Comparison of ENCODE assay signal across 9 cellular contexts in genomic region chr22:23834830-23835772, GRCh38. TPM values are rescaled to one million over a fixed set of nuclear protein-coding genes. Genes with fewer than 3 reads are reported as not detected.
DNase-seq lines count a peak whose midpoint lies in the region; ATAC-seq and TF ChIP-seq lines count a peak whose summit lies in the region.
"Had no signal": no experiment of that assay in that cellular context is flagged by ENCODE, and none has a peak within 500 bp of the region (broad histone marks: within the 10 kb centered on the region; RNA-seq: fewer than 3 reads in every experiment).

No MANE protein-coding gene starts in this region.

- no peak for DNase-seq in IMR-90
- DNase-seq in activated T-helper 2 cell treated with anti-CD3 and anti-CD28 coated beads, Interferon-gamma antibody, Interleukin-2, Interleukin-4, amounts not matched to agents 10 μg/mL and 5 μg/mL and 100 μg/mL, durations not matched to agents 14 hours and 24 hours and 36 hours (ENCODE audit: low spot score), result no peak
- peak; percentile 64 for DNase-seq in stomach
- DNase-seq in BE2C, result no peak
- DNase-seq in NCI-H2081 (lab: John Stamatoyannopoulos, UW), result no peak
- no peak for DNase-seq in kidney tubule cell (ENCODE audit: low spot score)
- DNase-seq: NCI-H1436 treated with DMSO at 0.1 percent for 48 hours had no signal

- no peak for TF ChIP-seq POLR2A in IMR-90 (IDR thresholded peaks at IDR 0.05; ENCODE audit: low read depth, low read length)
- TF ChIP-seq POLR2A in stomach (IDR thresholded peaks at IDR 0.05), result no peak

- no peak overlapping the region for H3K18ac ChIP-seq in IMR-90 (ENCODE audit: low read depth, low read length)

- TF ChIP-seq CTCF in IMR-90 (conservative IDR thresholded peaks at IDR 0.05; ENCODE audit: low read depth, low read length) (no peak), stomach (IDR thresholded peaks at IDR 0.05) (no peak), BE2C (IDR thresholded peaks at IDR 0.05; ENCODE audit: low read depth, low read length) (no peak)

- TF ChIP-seq RAD21 in IMR-90 (IDR thresholded peaks at IDR 0.05; ENCODE audit: low read length), result no peak

- peaks cover 2% of the 10 kb centered on the region for H3K27me3 Mint-ChIP-seq in activated T-helper 2 cell treated with anti-CD3 and anti-CD28 coated beads, Interferon-gamma antibody, Interleukin-2, Interleukin-4, amounts not matched to agents 10 μg/mL and 5 μg/mL and 100 μg/mL, durations not matched to agents 14 hours and 24 hours and 36 hours (ENCODE audit: low read depth)

- in situ Hi-C loops in IMR-90 (cut with MboI; ENCODE audit: low sequenced_read_pairs), result no loop called here

- H2BK120ac ChIP-seq in IMR-90 (ENCODE audit: low read depth, low read length), result no peak overlapping the region

- no peaks in the 10 kb centered on the region for H3K27me3 ChIP-seq in IMR-90 (ENCODE audit: control insufficient read depth, insufficient read depth, low read length)
- H3K27me3 ChIP-seq in layer of hippocampus (ENCODE audit: control insufficient read depth, insufficient read depth, low read length), result no peaks in the 10 kb centered on the region
- H3K27me3 ChIP-seq in stomach, result no peaks in the 10 kb centered on the region
- H3K27me3 ChIP-seq in BE2C, result no peaks in the 10 kb centered on the region

- H3K79me1 ChIP-seq in IMR-90 (ENCODE audit: low read depth in 1 of 2, low read length in 2 of 2), result peaks cover 3 to 32% of the 10 kb centered on the region in 2 experiments; a peak in 3 of 4 replicates

- WGBS in IMR-90 (ENCODE audit: extremely low coverage in 2 of 2, insufficient read length in 1 of 2), 2 experiments, result 83% methylated on average over 9 of the region's 12 CpGs; no CpG with 5 or more reads in 1 of the 2 experiments
- 35 to 68% (median 56%) methylated on average over 8 to 12 of the region's 12 CpGs for WGBS in stomach, 5 donors

- no peak overlapping the region for H2BK15ac ChIP-seq in IMR-90 (ENCODE audit: low read depth, low read length)

- H3K36me3 ChIP-seq in IMR-90 (ENCODE audit: control insufficient read depth, insufficient read depth, low read length) (peaks cover 48% of the 10 kb centered on the region), stomach (peaks cover 17 to 70% (median 67%) of the 10 kb centered on the region in 4 donors), BE2C (peaks cover 55% of the 10 kb centered on the region)

- H2BK20ac ChIP-seq in IMR-90 (ENCODE audit: low read depth, low read length), result no peak overlapping the region

- no peak for ATAC-seq in IMR-90 (ENCODE audit: low read depth)

- no peaks in the 10 kb centered on the region for H3K9me3 Mint-ChIP-seq in activated T-helper 2 cell treated with anti-CD3 and anti-CD28 coated beads, Interferon-gamma antibody, Interleukin-2, Interleukin-4, amounts not matched to agents 10 μg/mL and 5 μg/mL and 100 μg/mL, durations not matched to agents 14 hours and 24 hours and 36 hours

- peaks cover 17% of the 10 kb centered on the region for H3K4me1 Mint-ChIP-seq in activated T-helper 2 cell treated with anti-CD3 and anti-CD28 coated beads, Interferon-gamma antibody, Interleukin-2, Interleukin-4, amounts not matched to agents 10 μg/mL and 5 μg/mL and 100 μg/mL, durations not matched to agents 14 hours and 24 hours and 36 hours (ENCODE audit: low read depth)

- no peak overlapping the region for H4K91ac ChIP-seq in IMR-90 (ENCODE audit: insufficient read depth, low read depth, low read length)

- POLR2A ChIA-PET in IMR-90 (lab: Charles Lee; ENCODE audit: unreplicated experiment), result no interaction called here

- no peak overlapping the region for H2BK5ac ChIP-seq in IMR-90 (ENCODE audit: low read depth, low read length, poor library complexity, severe bottlenecking)

- no peak overlapping the region for H3K27ac Mint-ChIP-seq in activated T-helper 2 cell treated with anti-CD3 and anti-CD28 coated beads, Interferon-gamma antibody, Interleukin-2, Interleukin-4, amounts not matched to agents 10 μg/mL and 5 μg/mL and 100 μg/mL, durations not matched to agents 14 hours and 24 hours and 36 hours

- H3K9ac ChIP-seq in IMR-90 (ENCODE audit: low read depth, low read length), result no peak overlapping the region

- H4K5ac ChIP-seq in IMR-90 (ENCODE audit: low read depth, low read length), result no peak overlapping the region

- H3K56ac ChIP-seq in IMR-90 (ENCODE audit: extremely low read depth, insufficient read depth, low read length), result no peak overlapping the region

- no peak overlapping the region for H3K4me2 ChIP-seq in IMR-90 (ENCODE audit: low read depth, low read length)

- H3K36me3 Mint-ChIP-seq in activated T-helper 2 cell treated with anti-CD3 and anti-CD28 coated beads, Interferon-gamma antibody, Interleukin-2, Interleukin-4, amounts not matched to agents 10 μg/mL and 5 μg/mL and 100 μg/mL, durations not matched to agents 14 hours and 24 hours and 36 hours (ENCODE audit: low read depth), result peaks cover 26% of the 10 kb centered on the region

- H3K4me1 ChIP-seq in IMR-90 (ENCODE audit: control insufficient read depth, insufficient read depth, low read length), result peaks cover 4% of the 10 kb centered on the region
- H3K4me1 ChIP-seq in stomach, result peaks cover 29 to 74% (median 56%) of the 10 kb centered on the region in 4 donors
- H3K4me1 ChIP-seq in BE2C, result no peaks in the 10 kb centered on the region; the same call in 1 of the 2 replicates

- TF ChIP-seq EP300 in stomach (IDR thresholded peaks at IDR 0.05), result no peak

- peaks cover 34% of the 10 kb centered on the region for H4K20me1 ChIP-seq in IMR-90 (ENCODE audit: insufficient read depth, low read length)

- peak overlapping the region; percentile 56 for H2AFZ ChIP-seq in IMR-90 (replicated peaks; ENCODE audit: low read length, poor library complexity)

- dilution Hi-C loops in IMR-90 (cut with HindIII; ENCODE audit: low sequenced_read_pairs, unreplicated experiment), result no loop called here

- H3K4me3 ChIP-seq in IMR-90 (ENCODE audit: insufficient read depth, low read depth, low read length), result no peak overlapping the region
- no peak overlapping the region for H3K4me3 ChIP-seq in stomach
- no peak overlapping the region for H3K4me3 ChIP-seq in BE2C (ENCODE audit: low read depth, low read length)
- H3K4me3 ChIP-seq: skin epidermis had no signal

- H2AK9ac ChIP-seq in IMR-90 (replicated peaks; ENCODE audit: low read depth, low read length, poor library complexity), result no peak overlapping the region

- no peak overlapping the region for H4K8ac ChIP-seq in IMR-90 (ENCODE audit: low read depth in 2 of 2, low read length in 2 of 2)

- peak overlapping the region; percentile 26 for H3K4me3 Mint-ChIP-seq in activated T-helper 2 cell treated with anti-CD3 and anti-CD28 coated beads, Interferon-gamma antibody, Interleukin-2, Interleukin-4, amounts not matched to agents 10 μg/mL and 5 μg/mL and 100 μg/mL, durations not matched to agents 14 hours and 24 hours and 36 hours (ENCODE audit: low read depth)

- intact Hi-C loops in IMR-90 (cut with micrococcal nuclease), result no loop called here
- intact Hi-C loops in activated T-helper 2 cell treated with anti-CD3 and anti-CD28 coated beads, Interferon-gamma antibody, Interleukin-2, Interleukin-4, amounts not matched to agents 10 μg/mL and 5 μg/mL and 100 μg/mL, durations not matched to agents 14 hours and 24 hours and 36 hours (cut with micrococcal nuclease), result loop anchor here (5.0 kb wide), 2 partner anchors 118 to 208 kb away; no protein-coding TSS in a partner anchor
- intact Hi-C loops in stomach (cut with DNase I; ENCODE audit: low total_unique reads), result no loop called here

- H2AK5ac ChIP-seq in IMR-90 (ENCODE audit: low read depth, low read length), result no peak overlapping the region

- no peak overlapping the region for H3K23ac ChIP-seq in IMR-90 (ENCODE audit: low read depth, low read length)

- H3K27ac ChIP-seq in IMR-90 (ENCODE audit: insufficient read depth, low read length) (no peak overlapping the region), layer of hippocampus (ENCODE audit: low read depth, low read length) (peak overlapping the region; percentile 62), stomach (peak overlapping the region; percentile 44 to 65 (median 61))

- BruUV-seq in IMR-90 (replicated peaks; lab: Mats Ljungman, UMichigan), result no TSS peak

- no peaks in the 10 kb centered on the region for H3K9me3 ChIP-seq in IMR-90 (ENCODE audit: control insufficient read depth, insufficient read depth, low read length)
- no peaks in the 10 kb centered on the region for H3K9me3 ChIP-seq in stomach
- H3K9me3 ChIP-seq in BE2C, result no peaks in the 10 kb centered on the region

- H3K4ac ChIP-seq in IMR-90 (ENCODE audit: low read depth, low read length), result no peak overlapping the region

- no peak overlapping the region for H3K14ac ChIP-seq in IMR-90 (replicated peaks; ENCODE audit: low read depth, low read length)

- CTCF ChIA-PET in IMR-90 (lab: Yijun Ruan, JAX), result no interaction called here

- peaks cover 5% of the 10 kb centered on the region; the same call in 1 of the 2 replicates for H3K9me1 ChIP-seq in IMR-90 (ENCODE audit: insufficient read depth, low read length)

RNA-seq across cellular contexts. Expression of gene DERL3, which starts 3.7 kb away (rescaled TPM):
- total RNA-seq in IMR-90 (2012; rRNA removed), result under 0.01 and 0.18 TPM in 2 replicates
- polyA plus RNA-seq in IMR-90 (2012; rRNA removed), result 0.50 and 0.62 TPM in 2 replicates
- 0.41 and 0.49 TPM in 2 replicates for polyA plus RNA-seq in IMR-90 (2012; cell fraction: cytosol; rRNA removed)
- polyA plus RNA-seq in IMR-90 (2012; cell fraction: nucleus; rRNA removed; ENCODE audit: low replicate concordance), result 0.96 and 2.2 TPM in 2 replicates
- 10.3 TPM in 2 replicates for total RNA-seq in activated T-helper 2 cell treated with anti-CD3 and anti-CD28 coated beads, Interferon-gamma antibody, Interleukin-2, Interleukin-4, amounts not matched to agents 10 μg/mL and 5 μg/mL and 100 μg/mL, durations not matched to agents 14 hours and 24 hours and 36 hours
- total RNA-seq in stomach, result 10 to 100 TPM in 2 of 5 donors, 1 to 10 TPM in 2, under 1 TPM in 1; 0.45 to 24.1 (median 5.2) TPM
- 10 to 100 TPM in 1 of 3 donors, 1 to 10 TPM in 2; 6.2 to 24.5 (median 7.9) TPM for polyA plus RNA-seq in stomach
- 0.82 TPM for polyA plus RNA-seq in BE2C (2012; ENCODE audit: insufficient read depth, insufficient read length, low read depth)

RNA-seq across cellular contexts. Expression of gene SLC2A11, which starts 22.6 kb away (rescaled TPM):
- 2.8 and 3.2 TPM in 2 replicates for total RNA-seq in IMR-90 (2012; rRNA removed)
- 6.6 and 8.7 TPM in 2 replicates for polyA plus RNA-seq in IMR-90 (2012; rRNA removed)
- polyA plus RNA-seq in IMR-90 (2012; cell fraction: cytosol; rRNA removed), result 7.6 and 10.2 TPM in 2 replicates
- polyA plus RNA-seq in IMR-90 (2012; cell fraction: nucleus; rRNA removed; ENCODE audit: low replicate concordance), result 38.2 and 42.7 TPM in 2 replicates
- 9.4 and 9.6 TPM in 2 replicates for total RNA-seq in activated T-helper 2 cell treated with anti-CD3 and anti-CD28 coated beads, Interferon-gamma antibody, Interleukin-2, Interleukin-4, amounts not matched to agents 10 μg/mL and 5 μg/mL and 100 μg/mL, durations not matched to agents 14 hours and 24 hours and 36 hours
- 10 to 100 TPM in 1 of 5 donors, 1 to 10 TPM in 4; 3.2 to 10.3 (median 6.6) TPM for total RNA-seq in stomach
- 1 to 10 TPM; 5.8 to 9.1 (median 6.7) TPM for polyA plus RNA-seq in stomach
- polyA plus RNA-seq in BE2C (2012; ENCODE audit: insufficient read depth, insufficient read length, low read depth), result 26.1 TPM

RNA-seq across cellular contexts. Expression of gene SMARCB1, which starts 48.3 kb away (rescaled TPM):
- 97.5 and 110 TPM in 2 replicates for total RNA-seq in IMR-90 (2012; rRNA removed)
- 157 and 159 TPM in 2 replicates for polyA plus RNA-seq in IMR-90 (2012; rRNA removed)
- 143 and 158 TPM in 2 replicates for polyA plus RNA-seq in IMR-90 (2012; cell fraction: cytosol; rRNA removed)
- polyA plus RNA-seq in IMR-90 (2012; cell fraction: nucleus; rRNA removed; ENCODE audit: low replicate concordance), result 79.7 and 79.9 TPM in 2 replicates
- total RNA-seq in activated T-helper 2 cell treated with anti-CD3 and anti-CD28 coated beads, Interferon-gamma antibody, Interleukin-2, Interleukin-4, amounts not matched to agents 10 μg/mL and 5 μg/mL and 100 μg/mL, durations not matched to agents 14 hours and 24 hours and 36 hours, result 94.1 and 96.4 TPM in 2 replicates
- 10 to 100 TPM; 13.4 to 74.6 (median 48.2) TPM for total RNA-seq in stomach
- polyA plus RNA-seq in stomach, result 10 to 100 TPM; 34.0 to 44.4 (median 37.2) TPM
- 526 TPM for polyA plus RNA-seq in BE2C (2012; ENCODE audit: insufficient read depth, insufficient read length, low read depth)

RNA-seq across cellular contexts. Expression of gene MIF, which starts 59.1 kb away (rescaled TPM):
- total RNA-seq in IMR-90 (2012; rRNA removed), result 123 and 125 TPM in 2 replicates
- polyA plus RNA-seq in IMR-90 (2012; rRNA removed), result 530 and 798 TPM in 2 replicates
- polyA plus RNA-seq in IMR-90 (2012; cell fraction: cytosol; rRNA removed), result 412 and 1,658 TPM in 2 replicates
- polyA plus RNA-seq in IMR-90 (2012; cell fraction: nucleus; rRNA removed; ENCODE audit: low replicate concordance), result 299 and 621 TPM in 2 replicates
- total RNA-seq in activated T-helper 2 cell treated with anti-CD3 and anti-CD28 coated beads, Interferon-gamma antibody, Interleukin-2, Interleukin-4, amounts not matched to agents 10 μg/mL and 5 μg/mL and 100 μg/mL, durations not matched to agents 14 hours and 24 hours and 36 hours, result 1,309 and 1,313 TPM in 2 replicates
- total RNA-seq in stomach, result 100 to 1,000 TPM in 4 of 5 donors, 10 to 100 TPM in 1; 59.5 to 293 (median 214) TPM
- polyA plus RNA-seq in stomach, result 100 to 1,000 TPM; 496 to 940 (median 891) TPM
- polyA plus RNA-seq in BE2C (2012; ENCODE audit: insufficient read depth, insufficient read length, low read depth), result 3,280 TPM
